Comparison of ENCODE assay signal across 1 cellular context in genomic region chr7:149147072-149147729, GRCh38.
TF ChIP-seq lines count a peak whose summit lies in the region.

ZNF398 (plus strand) TSS chr7:149147453; CDS start chr7:149147743, 290 bp downstream.

TF ChIP-seq in SK-N-SH treated with all-trans-retinoic acid at 6 μM for 48 hours, 23 proteins besides CTCF, POLR2A, EP300 and RAD21 (continued from another document):
- TF ChIP-seq ARNTL (CRISPR knock-in tag; IDR thresholded peaks at IDR 0.05; ENCODE audit: borderline replicate concordance, low read depth) (no peak), PATZ1 (CRISPR knock-in tag; IDR thresholded peaks at IDR 0.05; ENCODE audit: borderline replicate concordance) (peak; percentile 71; the same call in 1 of the 2 replicates), ZC3H10 (CRISPR knock-in tag; IDR thresholded peaks at IDR 0.05) (no peak)
